Comparison of ENCODE assay signal across 1 cellular context in the genomic region with DNA sequence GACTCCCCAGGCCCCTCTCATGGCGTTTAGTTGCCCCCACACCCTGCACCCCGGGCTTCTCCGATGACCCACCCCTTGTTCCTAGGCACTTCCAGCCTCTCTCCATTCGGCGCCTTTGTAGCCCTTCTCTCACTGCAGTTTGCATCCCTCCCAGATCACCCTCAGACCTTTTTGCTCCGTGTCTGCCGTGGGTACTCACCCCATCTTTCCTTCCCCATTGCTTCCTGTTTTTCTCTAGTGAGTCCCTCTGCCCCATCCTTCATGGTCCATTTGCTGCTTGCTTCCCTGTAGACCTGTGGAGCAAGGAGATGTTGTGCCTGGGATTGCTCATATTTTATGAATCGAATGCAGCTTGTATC.
TF ChIP-seq lines count a peak whose summit lies in the region.

No MANE protein-coding gene starts in this region.

TF ChIP-seq in IMR-90, 13 proteins besides CTCF, POLR2A, EP300 and RAD21:
- TF ChIP-seq USF2 (IDR thresholded peaks at IDR 0.05; ENCODE audit: low read depth, low read length) (no peak), CHD1 (IDR thresholded peaks at IDR 0.05; ENCODE audit: low read depth, low read length) (no peak), BHLHE40 (IDR thresholded peaks at IDR 0.05; ENCODE audit: low read depth, low read length) (no peak), MAZ (IDR thresholded peaks at IDR 0.05; ENCODE audit: borderline replicate concordance, low read depth, low read length) (no peak), MAFK (IDR thresholded peaks at IDR 0.05; ENCODE audit: low read depth, low read length) (no peak), SMC3 (IDR thresholded peaks at IDR 0.05; ENCODE audit: low read depth, low read length) (no peak), ELK1 (IDR thresholded peaks at IDR 0.05; ENCODE audit: borderline replicate concordance, low read depth, low read length) (no peak), NFE2L2 (IDR thresholded peaks at IDR 0.05; ENCODE audit: low read depth, low read length) (no peak), MXI1 (IDR thresholded peaks at IDR 0.05; ENCODE audit: borderline replicate concordance, low read depth, low read length) (no peak), CEBPB (IDR thresholded peaks at IDR 0.05; ENCODE audit: low read depth, low read length) (no peak), FOS (IDR thresholded peaks at IDR 0.05; ENCODE audit: low read depth, low read length) (no peak), RCOR1 (IDR thresholded peaks at IDR 0.05; ENCODE audit: insufficient replicate concordance, low read length) (no peak), RFX5 (IDR thresholded peaks at IDR 0.05; ENCODE audit: low read depth, low read length) (no peak)
